ENCODE assay signal across 29 cellular contexts in the genomic region with DNA sequence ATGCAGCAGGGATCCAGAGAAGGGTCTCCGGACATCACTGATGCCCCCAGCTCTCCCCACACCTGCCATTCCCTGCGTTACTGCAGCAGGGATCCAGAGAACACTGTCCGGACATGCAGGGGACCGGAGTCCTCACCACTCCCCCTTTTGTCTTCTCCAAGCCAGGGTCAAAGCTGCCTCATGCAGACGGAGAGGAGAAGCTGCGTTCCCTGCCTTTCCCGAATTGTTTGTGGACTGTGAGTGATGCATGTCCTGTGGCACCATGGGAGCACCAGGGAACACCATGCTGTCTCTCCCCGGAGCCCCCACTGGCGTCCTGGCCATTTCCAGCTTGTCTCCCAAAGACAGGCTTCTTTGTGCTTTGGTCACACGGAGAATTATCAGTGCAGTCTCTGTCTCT.
"Had no signal": no experiment of that assay in that cellular context is flagged by ENCODE, and none has a peak within 500 bp of the region (broad histone marks: within the 10 kb centered on the region; RNA-seq: fewer than 3 reads in every experiment).

No MANE protein-coding gene starts in this region.

- H3K9me3 ChIP-seq: colonic mucosa, gastrocnemius medialis, left lung, mucosa of descending colon, pancreas, right lobe of liver, stomach, thyroid gland had no signal

- H3K36me3 ChIP-seq: colonic mucosa, gastrocnemius medialis, left lung, pancreas, right lobe of liver, stomach, thyroid gland had no signal

- H3K27ac Mint-ChIP-seq: dendritic cell treated with granulocyte-macrophage colony-stimulating factor and Interleukin-4, amounts not matched to agents 40 ng/mL and 50 ng/mL, for 4 days; endodermal cell; mesothelial cell of epicardium; naive B cell; natural killer cell treated with Interleukin-12 subunit alpha and Interleukin-12 subunit beta and Interleukin-15 and Interleukin-18, amount 100 ng/mL, for 72 hours; progenitor cell of endocrine pancreas had no signal

- ATAC-seq: esophagus mucosa; gastrocnemius medialis; left cardiac atrium; left lung; mucosa of descending colon; natural killer cell treated with Interleukin-12 subunit alpha and Interleukin-12 subunit beta and Interleukin-15 and Interleukin-18, amount 100 ng/mL, for 72 hours; pancreas; right lobe of liver had no signal

- H3K4me1 Mint-ChIP-seq: endodermal cell, mesothelial cell of epicardium had no signal

- H3K27me3 ChIP-seq: colonic mucosa, gastrocnemius medialis, hepatocyte, pancreas, right lobe of liver, stomach, thyroid gland had no signal

- H3K36me3 Mint-ChIP-seq: mesothelial cell of epicardium; natural killer cell treated with Interleukin-12 subunit alpha and Interleukin-12 subunit beta and Interleukin-15 and Interleukin-18, amount 100 ng/mL, for 72 hours had no signal

- H3K4me3 ChIP-seq: colonic mucosa, gastrocnemius medialis, hepatocyte, left lung, mucosa of descending colon, pancreas, right lobe of liver, stomach, thyroid gland had no signal

- H3K9me3 Mint-ChIP-seq: dendritic cell treated with granulocyte-macrophage colony-stimulating factor and Interleukin-4, amounts not matched to agents 40 ng/mL and 50 ng/mL, for 4 days; endodermal cell; mesothelial cell of epicardium; natural killer cell treated with Interleukin-12 subunit alpha and Interleukin-12 subunit beta and Interleukin-15 and Interleukin-18, amount 100 ng/mL, for 72 hours had no signal

- DNase-seq: colonic mucosa; effector CD8-positive, alpha-beta T cell; endodermal cell; foreskin fibroblast; gastrocnemius medialis; head of caudate nucleus; left cardiac atrium; left lung; mesenchymal stem cell; mucosa of descending colon; naive B cell; occipital lobe; pancreas; small intestine; stimulated activated CD4-positive, alpha-beta T cell treated with anti-CD3 and anti-CD28 coated beads, Interleukin-12 subunit alpha, Interleukin-12 subunit beta, amount 100 ng/mL, for 4 hours; stimulated activated CD4-positive, alpha-beta T cell treated with anti-CD3 and anti-CD28 coated beads, Interleukin-1b, Interleukin-23, amount 100 ng/mL, for 48 hours; stimulated activated CD4-positive, alpha-beta T cell treated with anti-CD3 and anti-CD28 coated beads, Interleukin-4, amount 100 ng/mL, for 1 hour; stimulated activated CD8-positive, alpha-beta memory T cell treated with anti-CD3 and anti-CD28 coated beads, Interleukin-4, amount 100 ng/mL, for 48 hours; stimulated activated naive CD4-positive, alpha-beta T cell treated with Interleukin-2 at 50 U/mL for 16 hours; stomach; thyroid gland; trophoblast cell had no signal

- H3K27me3 Mint-ChIP-seq: dendritic cell treated with granulocyte-macrophage colony-stimulating factor and Interleukin-4, amounts not matched to agents 40 ng/mL and 50 ng/mL, for 4 days; naive B cell; natural killer cell treated with Interleukin-12 subunit alpha and Interleukin-12 subunit beta and Interleukin-15 and Interleukin-18, amount 100 ng/mL, for 72 hours had no signal

- H3K4me3 Mint-ChIP-seq: dendritic cell treated with granulocyte-macrophage colony-stimulating factor and Interleukin-4, amounts not matched to agents 40 ng/mL and 50 ng/mL, for 4 days; endodermal cell; mesothelial cell of epicardium; naive B cell; natural killer cell treated with Interleukin-12 subunit alpha and Interleukin-12 subunit beta and Interleukin-15 and Interleukin-18, amount 100 ng/mL, for 72 hours had no signal
